ENCODE assay signal across 18 cellular contexts in the genomic region with DNA sequence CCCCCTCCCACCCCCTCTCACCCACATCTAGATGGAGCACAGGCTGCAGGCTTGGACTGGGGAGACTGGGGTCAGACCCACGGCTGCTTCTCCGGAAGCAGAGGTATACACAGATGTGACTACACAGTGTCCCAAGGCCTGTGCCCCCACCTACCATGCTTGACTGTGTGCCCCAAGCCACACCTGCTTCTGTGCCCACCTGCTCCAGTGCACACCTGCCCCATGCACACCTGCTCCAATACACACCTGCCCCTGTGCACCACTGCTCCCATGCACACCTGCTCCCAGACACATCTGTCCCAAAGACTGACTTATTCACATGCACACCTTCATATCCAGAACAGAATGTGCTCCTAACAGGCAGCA. TPM values are rescaled to one million over a fixed set of nuclear protein-coding genes. Genes with fewer than 3 reads are reported as not detected.
DNase-seq lines count a peak whose midpoint lies in the region; ATAC-seq and TF ChIP-seq lines count a peak whose summit lies in the region.
"Had no signal": no experiment of that assay in that cellular context is flagged by ENCODE, and none has a peak within 500 bp of the region (broad histone marks: within the 10 kb centered on the region; RNA-seq: fewer than 3 reads in every experiment).

No MANE protein-coding gene starts in this region.

- TF ChIP-seq POLR2A in right lobe of liver (IDR thresholded peaks at IDR 0.05) = no peak

- no peaks in the 10 kb centered on the region for H3K9me3 Mint-ChIP-seq in natural killer cell treated with Interleukin-12 subunit alpha and Interleukin-12 subunit beta and Interleukin-15 and Interleukin-18, amount 100 ng/mL, for 72 hours
- H3K9me3 Mint-ChIP-seq in natural killer cell = no peaks in the 10 kb centered on the region
- H3K9me3 Mint-ChIP-seq in activated T-cell treated with anti-CD3 and anti-CD28 coated beads, Interleukin-2, amount 50 U/mL, for 72 hours = no peaks in the 10 kb centered on the region
- H3K9me3 Mint-ChIP-seq: GM23338 had no signal

- H3K4me1 ChIP-seq in right lobe of liver = no peaks in the 10 kb centered on the region
- no peaks in the 10 kb centered on the region for H3K4me1 ChIP-seq in effector memory CD4-positive, alpha-beta T cell (ENCODE audit: control insufficient read depth, insufficient read depth, low read length, poor library complexity, severe bottlenecking)

- H3K4me3 Mint-ChIP-seq in natural killer cell treated with Interleukin-12 subunit alpha and Interleukin-12 subunit beta and Interleukin-15 and Interleukin-18, amount 100 ng/mL, for 72 hours = no peak overlapping the region
- no peak overlapping the region for H3K4me3 Mint-ChIP-seq in natural killer cell
- H3K4me3 Mint-ChIP-seq in activated T-cell treated with anti-CD3 and anti-CD28 coated beads, Interleukin-2, amount 50 U/mL, for 72 hours = no peak overlapping the region
- H3K4me3 Mint-ChIP-seq: GM23338 had no signal

- H3K4me1 Mint-ChIP-seq in natural killer cell treated with Interleukin-12 subunit alpha and Interleukin-12 subunit beta and Interleukin-15 and Interleukin-18, amount 100 ng/mL, for 72 hours (ENCODE audit: low read depth in 2 of 2) = no peaks in the 10 kb centered on the region
- no peaks in the 10 kb centered on the region for H3K4me1 Mint-ChIP-seq in natural killer cell
- no peaks in the 10 kb centered on the region for H3K4me1 Mint-ChIP-seq in activated T-cell treated with anti-CD3 and anti-CD28 coated beads, Interleukin-2, amount 50 U/mL, for 72 hours (ENCODE audit: low read depth)
- H3K4me1 Mint-ChIP-seq: CD4-positive, alpha-beta memory T cell had no signal

- H3K27ac Mint-ChIP-seq in natural killer cell treated with Interleukin-12 subunit alpha and Interleukin-12 subunit beta and Interleukin-15 and Interleukin-18, amount 100 ng/mL, for 72 hours = no peak overlapping the region
- no peak overlapping the region for H3K27ac Mint-ChIP-seq in natural killer cell
- H3K27ac Mint-ChIP-seq in activated T-cell treated with anti-CD3 and anti-CD28 coated beads, Interleukin-2, amount 50 U/mL, for 72 hours = no peak overlapping the region
- H3K27ac Mint-ChIP-seq: CD4-positive, alpha-beta memory T cell had no signal

- H3K27me3 Mint-ChIP-seq in natural killer cell treated with Interleukin-12 subunit alpha and Interleukin-12 subunit beta and Interleukin-15 and Interleukin-18, amount 100 ng/mL, for 72 hours = peaks cover 0 to 5% of the 10 kb centered on the region in 2 donors
- peaks cover 0 to 7% of the 10 kb centered on the region in 2 donors for H3K27me3 Mint-ChIP-seq in natural killer cell (ENCODE audit: low read depth in 2 of 2)
- H3K27me3 Mint-ChIP-seq in activated T-cell treated with anti-CD3 and anti-CD28 coated beads, Interleukin-2, amount 50 U/mL, for 72 hours (ENCODE audit: low read depth) = peaks cover 10% of the 10 kb centered on the region

- no peaks in the 10 kb centered on the region for H3K27me3 ChIP-seq in right lobe of liver
- H3K27me3 ChIP-seq in effector memory CD4-positive, alpha-beta T cell (replicated peaks; ENCODE audit: control insufficient read depth, insufficient read depth, low read length, poor library complexity, severe bottlenecking) = no peaks in the 10 kb centered on the region
- H3K27me3 ChIP-seq: SJCRH30 had no signal

- WGBS in right lobe of liver (ENCODE audit: insufficient coverage, low coverage, low lambda C conversion rate, missing lambda C conversion rate) = 60% methylated on average over 1 of the region's 2 CpGs

- TF ChIP-seq CTCF in natural killer cell (IDR thresholded peaks at IDR 0.05) (no peak), right lobe of liver (IDR thresholded peaks at IDR 0.05) (no peak)

- intact Hi-C loops in natural killer cell (cut with micrococcal nuclease) (no loop called here), right lobe of liver (cut with DNase I) (no loop called here), sciatic nerve (cut with DNase I) (no loop called here)

- H3K36me3 Mint-ChIP-seq in natural killer cell treated with Interleukin-12 subunit alpha and Interleukin-12 subunit beta and Interleukin-15 and Interleukin-18, amount 100 ng/mL, for 72 hours = no peaks in the 10 kb centered on the region
- no peaks in the 10 kb centered on the region for H3K36me3 Mint-ChIP-seq in natural killer cell
- no peaks in the 10 kb centered on the region for H3K36me3 Mint-ChIP-seq in activated T-cell treated with anti-CD3 and anti-CD28 coated beads, Interleukin-2, amount 50 U/mL, for 72 hours (ENCODE audit: insufficient read depth in 2 of 2)
- H3K36me3 Mint-ChIP-seq: CD4-positive, alpha-beta memory T cell had no signal

- no peak overlapping the region for H3K4me3 ChIP-seq in right lobe of liver
- H3K4me3 ChIP-seq in effector memory CD4-positive, alpha-beta T cell (ENCODE audit: insufficient read depth, low read depth, low read length, poor library complexity, severe bottlenecking) = no peak overlapping the region
- H3K4me3 ChIP-seq: GM23338, SJCRH30 had no signal

- H3K36me3 ChIP-seq in right lobe of liver = no peaks in the 10 kb centered on the region
- no peaks in the 10 kb centered on the region for H3K36me3 ChIP-seq in effector memory CD4-positive, alpha-beta T cell (ENCODE audit: control insufficient read depth, insufficient read depth, low read length)
- H3K36me3 ChIP-seq: SJCRH30 had no signal

- H3K27ac ChIP-seq in right lobe of liver = no peak overlapping the region
- H3K27ac ChIP-seq in effector memory CD4-positive, alpha-beta T cell (ENCODE audit: insufficient read depth, low read length, poor library complexity, severe bottlenecking) = no peak overlapping the region
- H3K27ac ChIP-seq: HL-60, SJCRH30 had no signal

- no peaks in the 10 kb centered on the region for H3K9me3 ChIP-seq in right lobe of liver
- H3K9me3 ChIP-seq in effector memory CD4-positive, alpha-beta T cell (ENCODE audit: control insufficient read depth, low read length) = no peaks in the 10 kb centered on the region
- H3K9me3 ChIP-seq: SJCRH30 had no signal

- peak; percentile 20 for DNase-seq in natural killer cell treated with Interleukin-12 subunit alpha and Interleukin-12 subunit beta and Interleukin-15 and Interleukin-18, amount 100 ng/mL, for 72 hours (ENCODE audit: low spot score)
- DNase-seq in natural killer cell (no peak), right lobe of liver (peak in 2 of 3 donors; percentile 5 to 25), sciatic nerve (ENCODE audit: low spot score) (peak; percentile 18)
- DNase-seq in activated effector memory CD4-positive, alpha-beta T cell treated with Interleukin-2 at 50 U/mL for 16 hours = no peak
- DNase-seq in effector memory CD4-positive, alpha-beta T cell = no peak
- DNase-seq in activated T-cell treated with anti-CD3 and anti-CD28 coated beads, Interleukin-2, amount 50 U/mL, for 72 hours = no peak
- DNase-seq: Calu3; CD4-positive, alpha-beta memory T cell; DMS79; NCI-H1105 treated with DMSO at 0.1 percent for 48 hours; NCI-H187 treated with DMSO at 0.1 percent for 48 hours; NCI-H446; NCI-H69; SJCRH30 had no signal

- ATAC-seq in natural killer cell treated with Interleukin-12 subunit alpha and Interleukin-12 subunit beta and Interleukin-15 and Interleukin-18, amount 100 ng/mL, for 72 hours = no peak
- no peak for ATAC-seq in natural killer cell
- ATAC-seq in right lobe of liver = no peak
- ATAC-seq in sciatic nerve = no peak
- no peak for ATAC-seq in activated T-cell treated with anti-CD3 and anti-CD28 coated beads, Interleukin-2, amount 50 U/mL, for 72 hours (replicated peaks in 1 of 2)
- ATAC-seq: GM23338, HCT116 had no signal

RNA-seq across cellular contexts. Expression of a gene that starts 5.5 kb away (rescaled TPM):
- not detected for total RNA-seq in natural killer cell treated with Interleukin-12 subunit alpha and Interleukin-12 subunit beta and Interleukin-15 and Interleukin-18, amount 100 ng/mL, for 72 hours
- under 1 TPM; 0.11 to 0.28 (median 0.23) TPM for total RNA-seq in natural killer cell
- total RNA-seq in right lobe of liver = 10 to 100 TPM in 2 of 6 experiments, 1 to 10 TPM in 4; 1.5 to 17.0 (median 7.7) TPM
- total RNA-seq in sciatic nerve = 79.4 TPM
- total RNA-seq in activated T-cell treated with anti-CD3 and anti-CD28 coated beads, Interleukin-2, amount 50 U/mL, for 72 hours = under 1 TPM in 1 of 2 donors, not detected in 1; 0.49 TPM
- total RNA-seq: Calu3 had no signal

Comparison
In these comparisons a context has a peak if more than half of its experiments do, and no peak if none do; other contexts are left out.
1. DNase-seq: peak in natural killer cell treated with Interleukin-12 subunit alpha and Interleukin-12 subunit beta and Interleukin-15 and Interleukin-18, amount 100 ng/mL, for 72 hours (single experiment), right lobe of liver (2 of 3) and sciatic nerve (single experiment); none in natural killer cell (single experiment), activated effector memory CD4-positive, alpha-beta T cell treated with Interleukin-2 at 50 U/mL for 16 hours (single experiment), effector memory CD4-positive, alpha-beta T cell (0 of 3) and activated T-cell treated with anti-CD3 and anti-CD28 coated beads, Interleukin-2, amount 50 U/mL, for 72 hours (0 of 2).